15 cellular contexts compared by ENCODE assay signal in genomic region chr18:24402209-24402785, GRCh38. TPM values are rescaled to one million over a fixed set of nuclear protein-coding genes. Genes with fewer than 3 reads are reported as not detected.
DNase-seq lines count a peak whose midpoint lies in the region; ATAC-seq, FAIRE-seq and TF ChIP-seq lines count a peak whose summit lies in the region.
"Had no signal": no experiment of that assay in that cellular context is flagged by ENCODE, and none has a peak within 500 bp of the region (broad histone marks: within the 10 kb centered on the region; RNA-seq: fewer than 3 reads in every experiment).

No MANE protein-coding gene starts in this region.

- no peaks in the 10 kb centered on the region for H4K20me1 ChIP-seq in neural progenitor cell (ENCODE audit: low read depth)

- no peak overlapping the region for H3K4me2 ChIP-seq in neural progenitor cell

- peak; percentile 19 for DNase-seq in activated CD4-positive, alpha-beta T cell treated with anti-CD3 and anti-CD28 coated beads for 36 hours
- DNase-seq in activated CD4-positive, alpha-beta T cell treated with anti-CD3 and anti-CD28 coated beads, Interleukin-2, amount 10 ng/mL, durations not matched to agents 24 days and 14 days = no peak
- DNase-seq in KBM-7 (peak; percentile 21), bronchial epithelial cell (ENCODE audit: low read depth) (no peak), neural progenitor cell (ENCODE audit: low spot score) (no peak), progenitor cell of endocrine pancreas (ENCODE audit: low spot score, unreplicated experiment) (no peak), HCEC 1CT (no peak), HPDE6-E6E7 (ENCODE audit: extremely low spot score) (no peak)
- DNase-seq: ACHN, EL, Right ventricle myocardium superior had no signal

- H3K36me3 ChIP-seq in bronchial epithelial cell (ENCODE audit: control insufficient read depth, insufficient read depth, low read length) (no peaks in the 10 kb centered on the region), neural progenitor cell (no peaks in the 10 kb centered on the region)

- POLR2A ChIA-PET in activated CD4-positive, alpha-beta T cell treated with anti-CD3 and anti-CD28 coated beads for 36 hours (lab: Charles Lee) = no interaction called here

- no peak for ATAC-seq in activated CD4-positive, alpha-beta T cell treated with anti-CD3 and anti-CD28 coated beads for 36 hours
- ATAC-seq: activated T-helper 17 cell treated with anti-CD3 and anti-CD28 coated beads, Interleukin-2, amount 50 U/mL, for 72 hours had no signal

- H3K27me3 Mint-ChIP-seq in activated CD4-positive, alpha-beta T cell treated with anti-CD3 and anti-CD28 coated beads for 36 hours = peaks cover 23% of the 10 kb centered on the region
- peaks cover 38% of the 10 kb centered on the region for H3K27me3 Mint-ChIP-seq in activated CD4-positive, alpha-beta T cell treated with anti-CD3 and anti-CD28 coated beads, Interleukin-2, amount 10 ng/mL, durations not matched to agents 24 days and 14 days
- H3K27me3 Mint-ChIP-seq in neural progenitor cell (ENCODE audit: insufficient read depth, low read depth) (peaks cover 7% of the 10 kb centered on the region), progenitor cell of endocrine pancreas (peaks cover 31% of the 10 kb centered on the region)

- H3K36me3 Mint-ChIP-seq in activated CD4-positive, alpha-beta T cell treated with anti-CD3 and anti-CD28 coated beads for 36 hours (ENCODE audit: low read depth) = no peaks in the 10 kb centered on the region
- H3K36me3 Mint-ChIP-seq in activated CD4-positive, alpha-beta T cell treated with anti-CD3 and anti-CD28 coated beads, Interleukin-2, amount 10 ng/mL, durations not matched to agents 24 days and 14 days (ENCODE audit: low read depth) = no peaks in the 10 kb centered on the region
- peaks cover 3% of the 10 kb centered on the region for H3K36me3 Mint-ChIP-seq in neural progenitor cell
- H3K36me3 Mint-ChIP-seq in progenitor cell of endocrine pancreas (ENCODE audit: insufficient read depth) = no peaks in the 10 kb centered on the region

- no peak overlapping the region for H3K9ac ChIP-seq in neural progenitor cell

- no peak overlapping the region for H3K27ac ChIP-seq in neural progenitor cell
- H3K27ac ChIP-seq: coronary artery had no signal

- peaks cover 21% of the 10 kb centered on the region for H3K4me1 ChIP-seq in neural progenitor cell

- intact Hi-C loops in activated CD4-positive, alpha-beta T cell treated with anti-CD3 and anti-CD28 coated beads for 36 hours (cut with DNase I, micrococcal nuclease) = no loop called here
- intact Hi-C loops in activated CD4-positive, alpha-beta T cell treated with anti-CD3 and anti-CD28 coated beads, Interleukin-2, amount 10 ng/mL, durations not matched to agents 24 days and 14 days (cut with micrococcal nuclease) = no loop called here

- no peak overlapping the region for H3K4me3 Mint-ChIP-seq in activated CD4-positive, alpha-beta T cell treated with anti-CD3 and anti-CD28 coated beads for 36 hours
- H3K4me3 Mint-ChIP-seq in activated CD4-positive, alpha-beta T cell treated with anti-CD3 and anti-CD28 coated beads, Interleukin-2, amount 10 ng/mL, durations not matched to agents 24 days and 14 days = no peak overlapping the region
- H3K4me3 Mint-ChIP-seq in neural progenitor cell (no peak overlapping the region), progenitor cell of endocrine pancreas (ENCODE audit: low read depth) (no peak overlapping the region)
- H3K4me3 Mint-ChIP-seq: activated T-helper 17 cell treated with anti-CD3 and anti-CD28 coated beads, Interleukin-2, amount 50 U/mL, for 72 hours had no signal

- in situ Hi-C loops in KBM-7 (cut with MboI; ENCODE audit: low pct_unique_long_range_greater_than_20kb, low sequenced_read_pairs) = no loop called here

- no peak overlapping the region for H3K4me3 ChIP-seq in bronchial epithelial cell (ENCODE audit: low read depth, low read length)
- H3K4me3 ChIP-seq in neural progenitor cell = no peak overlapping the region
- H3K4me3 ChIP-seq: coronary artery had no signal

- peaks cover 20% of the 10 kb centered on the region for H3F3A ChIP-seq in neural progenitor cell (ENCODE audit: low read depth)

- H3K27ac Mint-ChIP-seq in activated CD4-positive, alpha-beta T cell treated with anti-CD3 and anti-CD28 coated beads for 36 hours = no peak overlapping the region
- H3K27ac Mint-ChIP-seq in activated CD4-positive, alpha-beta T cell treated with anti-CD3 and anti-CD28 coated beads, Interleukin-2, amount 10 ng/mL, durations not matched to agents 24 days and 14 days = no peak overlapping the region
- H3K27ac Mint-ChIP-seq in neural progenitor cell (peak overlapping the region; percentile 16), progenitor cell of endocrine pancreas (no peak overlapping the region)
- H3K27ac Mint-ChIP-seq: activated T-helper 17 cell treated with anti-CD3 and anti-CD28 coated beads, Interleukin-2, amount 50 U/mL, for 72 hours had no signal

- H3K79me2 ChIP-seq in neural progenitor cell (ENCODE audit: low read depth) = peaks cover 1% of the 10 kb centered on the region

- peak; percentile 12 for TF ChIP-seq CTCF in bronchial epithelial cell (IDR thresholded peaks at IDR 0.05; ENCODE audit: insufficient read depth, low read length, severe bottlenecking)
- TF ChIP-seq CTCF in neural progenitor cell (IDR thresholded peaks at IDR 0.05) = peak; percentile 36
- no peak for TF ChIP-seq CTCF in progenitor cell of endocrine pancreas (IDR thresholded peaks at IDR 0.05; ENCODE audit: unreplicated experiment)

- H3K27me3 ChIP-seq in bronchial epithelial cell (ENCODE audit: control insufficient read depth, insufficient read depth, low read length) (no peaks in the 10 kb centered on the region), neural progenitor cell (no peaks in the 10 kb centered on the region)

- no peak overlapping the region for H2AFZ ChIP-seq in neural progenitor cell (replicated peaks)

- FAIRE-seq in bronchial epithelial cell (lab: Jason Lieb, UNC) = no peak

- no peaks in the 10 kb centered on the region for H3K9me3 Mint-ChIP-seq in activated CD4-positive, alpha-beta T cell treated with anti-CD3 and anti-CD28 coated beads for 36 hours (ENCODE audit: low read depth)
- H3K9me3 Mint-ChIP-seq in activated CD4-positive, alpha-beta T cell treated with anti-CD3 and anti-CD28 coated beads, Interleukin-2, amount 10 ng/mL, durations not matched to agents 24 days and 14 days = no peaks in the 10 kb centered on the region
- peaks cover 9% of the 10 kb centered on the region for H3K9me3 Mint-ChIP-seq in neural progenitor cell
- H3K9me3 Mint-ChIP-seq in progenitor cell of endocrine pancreas (ENCODE audit: low read depth) = no peaks in the 10 kb centered on the region
- H3K9me3 Mint-ChIP-seq: activated T-helper 17 cell treated with anti-CD3 and anti-CD28 coated beads, Interleukin-2, amount 50 U/mL, for 72 hours had no signal

- H3K4me1 Mint-ChIP-seq in activated CD4-positive, alpha-beta T cell treated with anti-CD3 and anti-CD28 coated beads for 36 hours = peaks cover 14% of the 10 kb centered on the region
- H3K4me1 Mint-ChIP-seq in activated CD4-positive, alpha-beta T cell treated with anti-CD3 and anti-CD28 coated beads, Interleukin-2, amount 10 ng/mL, durations not matched to agents 24 days and 14 days = peaks cover 12% of the 10 kb centered on the region
- peaks cover 39% of the 10 kb centered on the region for H3K4me1 Mint-ChIP-seq in neural progenitor cell
- peaks cover 3% of the 10 kb centered on the region for H3K4me1 Mint-ChIP-seq in progenitor cell of endocrine pancreas (ENCODE audit: low read depth)

- H3K9me3 ChIP-seq in neural progenitor cell (ENCODE audit: low read depth) = no peaks in the 10 kb centered on the region

- CTCF ChIA-PET in activated CD4-positive, alpha-beta T cell treated with anti-CD3 and anti-CD28 coated beads for 36 hours (lab: Charles Lee) = no interaction called here

RNA-seq across cellular contexts. Expression of gene OSBPL1A, which starts 4.7 kb away (rescaled TPM):
- 1 to 10 TPM; 2.9 to 3.4 TPM for total RNA-seq in activated CD4-positive, alpha-beta T cell treated with anti-CD3 and anti-CD28 coated beads for 36 hours
- 3.1 and 3.5 TPM in 2 replicates for total RNA-seq in activated CD4-positive, alpha-beta T cell treated with anti-CD3 and anti-CD28 coated beads, Interleukin-2, amount 10 ng/mL, durations not matched to agents 24 days and 14 days
- total RNA-seq in bronchial epithelial cell = 22.6 and 23.8 TPM in 2 replicates
- total RNA-seq in neural progenitor cell (ENCODE audit: low replicate concordance) = 54.2 and 75.0 TPM in 2 replicates
- total RNA-seq in progenitor cell of endocrine pancreas = 15.0 and 19.5 TPM in 2 replicates

RNA-seq across cellular contexts. Expression of gene IMPACT, which starts 24.2 kb away (rescaled TPM):
- total RNA-seq in activated CD4-positive, alpha-beta T cell treated with anti-CD3 and anti-CD28 coated beads for 36 hours = 10 to 100 TPM; 15.4 to 18.3 TPM
- 13.2 and 13.6 TPM in 2 replicates for total RNA-seq in activated CD4-positive, alpha-beta T cell treated with anti-CD3 and anti-CD28 coated beads, Interleukin-2, amount 10 ng/mL, durations not matched to agents 24 days and 14 days
- total RNA-seq in bronchial epithelial cell (24.1 and 24.5 TPM in 2 replicates), neural progenitor cell (ENCODE audit: low replicate concordance) (41.6 and 66.5 TPM in 2 replicates), progenitor cell of endocrine pancreas (28.1 and 29.7 TPM in 2 replicates)

RNA-seq across cellular contexts. Expression of gene HRH4, which starts 58.1 kb away (rescaled TPM):
- total RNA-seq in activated CD4-positive, alpha-beta T cell treated with anti-CD3 and anti-CD28 coated beads for 36 hours = under 1 TPM; 0.16 to 0.26 TPM
- total RNA-seq in activated CD4-positive, alpha-beta T cell treated with anti-CD3 and anti-CD28 coated beads, Interleukin-2, amount 10 ng/mL, durations not matched to agents 24 days and 14 days = 0.79 and 1.6 TPM in 2 replicates
- total RNA-seq in bronchial epithelial cell = under 0.01 and 0.13 TPM in 2 replicates
- 0.13 TPM in 1 of 2 replicates, not detected in the other for total RNA-seq in neural progenitor cell (ENCODE audit: low replicate concordance)
- total RNA-seq in progenitor cell of endocrine pancreas = not detected in 2 replicates
- total RNA-seq: pulmonary artery endothelial cell, Right ventricle myocardium superior, temporal lobe had no signal

Comparison
In these comparisons a context has a peak if more than half of its experiments do, and no peak if none do; other contexts are left out.
1. DNase-seq: peak in activated CD4-positive, alpha-beta T cell treated with anti-CD3 and anti-CD28 coated beads for 36 hours (single experiment) and KBM-7 (single experiment); none in activated CD4-positive, alpha-beta T cell treated with anti-CD3 and anti-CD28 coated beads, Interleukin-2, amount 10 ng/mL, durations not matched to agents 24 days and 14 days (single experiment), bronchial epithelial cell (single experiment), neural progenitor cell (single experiment), progenitor cell of endocrine pancreas (single experiment), HCEC 1CT (single experiment) and HPDE6-E6E7 (single experiment).